Comparison of ENCODE assay signal across 22 cellular contexts in the genomic region with DNA sequence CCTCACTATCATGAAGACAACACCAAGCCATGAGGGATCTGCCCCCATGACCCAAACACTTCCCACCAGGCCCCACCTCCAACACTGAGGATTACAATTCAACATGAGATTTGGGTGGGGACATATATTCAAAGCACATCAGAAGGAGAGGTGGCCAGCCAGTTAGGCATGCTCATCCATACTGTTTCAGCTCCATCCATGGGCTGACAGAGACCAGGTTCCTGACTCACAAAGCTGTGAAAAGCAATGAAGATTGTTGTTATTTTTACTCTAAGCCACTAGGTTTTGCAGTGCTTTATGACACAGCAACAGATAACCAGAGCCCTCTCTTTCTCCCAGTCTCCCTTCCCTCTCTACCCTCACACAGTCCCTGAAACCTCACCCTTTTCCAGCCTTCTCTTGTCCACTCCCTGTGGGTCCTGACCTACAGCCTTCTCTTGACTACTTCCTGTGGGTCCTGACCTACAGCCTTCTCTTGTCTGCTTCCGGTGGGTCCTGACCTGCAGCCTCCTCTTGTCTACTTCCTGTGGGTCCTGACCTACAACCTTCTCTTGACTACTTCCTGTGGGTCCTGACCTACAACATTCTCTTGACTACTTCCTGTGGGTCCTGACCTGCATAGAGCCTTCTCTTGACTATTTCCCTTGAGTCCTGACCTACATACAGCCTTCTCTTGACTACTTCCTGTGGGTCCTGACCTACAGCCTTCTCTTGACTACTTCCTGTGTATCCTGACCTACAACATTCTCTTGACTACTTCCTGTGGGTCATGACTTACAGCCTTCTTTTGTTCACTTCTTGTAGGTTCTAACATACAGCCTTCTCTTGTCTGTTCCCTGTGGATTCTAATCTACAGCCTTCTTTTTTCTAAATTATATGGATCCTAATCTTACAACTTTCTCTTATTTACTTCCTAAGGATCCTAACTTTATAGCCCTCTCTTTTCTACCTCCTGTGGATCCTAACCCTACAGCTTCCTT. TPM values are rescaled to one million over a fixed set of nuclear protein-coding genes. Genes with fewer than 3 reads are reported as not detected.
DNase-seq lines count a peak whose midpoint lies in the region; ATAC-seq and TF ChIP-seq lines count a peak whose summit lies in the region.
"Had no signal": no experiment of that assay in that cellular context is flagged by ENCODE, and none has a peak within 500 bp of the region (broad histone marks: within the 10 kb centered on the region; RNA-seq: fewer than 3 reads in every experiment).

No MANE protein-coding gene starts in this region.

- no peaks in the 10 kb centered on the region for H3K9me2 ChIP-seq in SU-DHL-6 (replicated peaks; ENCODE audit: insufficient read depth, low read length)

- peak overlapping the region; percentile 21 for H2AFZ ChIP-seq in SU-DHL-6 (ENCODE audit: low read depth, low read length, severe bottlenecking)

- H3K9me3 ChIP-seq in SU-DHL-6 (ENCODE audit: insufficient read depth, low read length), result no peaks in the 10 kb centered on the region

- no peak overlapping the region for H3K27ac ChIP-seq in SU-DHL-6 (ENCODE audit: low read depth, low read length)
- H3K27ac ChIP-seq in brain microvascular endothelial cell, result no peak overlapping the region

- H3K4me3 ChIP-seq in SU-DHL-6 (ENCODE audit: insufficient read depth, low read length, poor library complexity, severe bottlenecking) (no peak overlapping the region), brain microvascular endothelial cell (ENCODE audit: low read depth, low read length) (no peak overlapping the region)

- H3K36me3 ChIP-seq in SU-DHL-6 (ENCODE audit: low read length) (no peaks in the 10 kb centered on the region), brain microvascular endothelial cell (replicated peaks) (no peaks in the 10 kb centered on the region)

- no peaks in the 10 kb centered on the region for H4K20me1 ChIP-seq in SU-DHL-6 (ENCODE audit: low read depth, low read length)

- H3K9ac ChIP-seq in SU-DHL-6 (ENCODE audit: low read length), result no peak overlapping the region

- no peak for ATAC-seq in activated T-cell treated with anti-CD3 and anti-CD28 coated beads, Interleukin-2, amount 50 U/mL, for 72 hours (replicated peaks in 1 of 2)
- no peak for ATAC-seq in activated naive CD8-positive, alpha-beta T cell treated with anti-CD3 and anti-CD28 coated beads, Interleukin-2, amount 50 U/mL, for 24 hours
- ATAC-seq in stimulated activated memory B cell treated with anti-CD40 and anti-IgM and Interleukin-4, amounts not matched to agents 10 μg/mL and 1 μg/mL and 100 μg/mL, for 72 hours, result no peak
- no peak for ATAC-seq in HG03469 (IDR thresholded peaks at IDR 0.05; ENCODE audit: unreplicated experiment)
- ATAC-seq: activated CD4-positive, CD25-positive, alpha-beta regulatory T cell treated with anti-CD3 and anti-CD28 coated beads, Interleukin-2, amount 50 U/mL, for 24 hours had no signal

- H3K27me3 Mint-ChIP-seq in activated T-cell treated with anti-CD3 and anti-CD28 coated beads, Interleukin-2, amount 50 U/mL, for 72 hours (ENCODE audit: low read depth), result no peaks in the 10 kb centered on the region
- no peaks in the 10 kb centered on the region for H3K27me3 Mint-ChIP-seq in activated naive CD8-positive, alpha-beta T cell treated with anti-CD3 and anti-CD28 coated beads, Interleukin-2, amount 50 U/mL, for 24 hours
- H3K27me3 Mint-ChIP-seq in stimulated activated memory B cell treated with anti-CD40 and anti-IgM and Interleukin-4, amounts not matched to agents 10 μg/mL and 1 μg/mL and 100 μg/mL, for 72 hours, result peaks cover 8% of the 10 kb centered on the region

- peak overlapping the region in 1 of 2 donors; percentile 6 for H3K4me3 Mint-ChIP-seq in activated T-cell treated with anti-CD3 and anti-CD28 coated beads, Interleukin-2, amount 50 U/mL, for 72 hours
- no peak overlapping the region for H3K4me3 Mint-ChIP-seq in activated naive CD8-positive, alpha-beta T cell treated with anti-CD3 and anti-CD28 coated beads, Interleukin-2, amount 50 U/mL, for 24 hours
- no peak overlapping the region for H3K4me3 Mint-ChIP-seq in stimulated activated memory B cell treated with anti-CD40 and anti-IgM and Interleukin-4, amounts not matched to agents 10 μg/mL and 1 μg/mL and 100 μg/mL, for 72 hours
- H3K4me3 Mint-ChIP-seq: memory B cell, type B pancreatic cell had no signal

- peaks cover 8 to 11% of the 10 kb centered on the region in 2 donors for H3K36me3 Mint-ChIP-seq in activated T-cell treated with anti-CD3 and anti-CD28 coated beads, Interleukin-2, amount 50 U/mL, for 72 hours (ENCODE audit: insufficient read depth in 2 of 2)
- H3K36me3 Mint-ChIP-seq in activated naive CD8-positive, alpha-beta T cell treated with anti-CD3 and anti-CD28 coated beads, Interleukin-2, amount 50 U/mL, for 24 hours (ENCODE audit: low read depth), result peaks cover 6% of the 10 kb centered on the region
- peaks cover 9% of the 10 kb centered on the region for H3K36me3 Mint-ChIP-seq in stimulated activated memory B cell treated with anti-CD40 and anti-IgM and Interleukin-4, amounts not matched to agents 10 μg/mL and 1 μg/mL and 100 μg/mL, for 72 hours
- H3K36me3 Mint-ChIP-seq: type B pancreatic cell had no signal

- H3K27ac Mint-ChIP-seq in activated T-cell treated with anti-CD3 and anti-CD28 coated beads, Interleukin-2, amount 50 U/mL, for 72 hours, result peak overlapping the region; percentile 39
- peak overlapping the region; percentile 17 for H3K27ac Mint-ChIP-seq in activated naive CD8-positive, alpha-beta T cell treated with anti-CD3 and anti-CD28 coated beads, Interleukin-2, amount 50 U/mL, for 24 hours
- peak overlapping the region; percentile 48 for H3K27ac Mint-ChIP-seq in stimulated activated memory B cell treated with anti-CD40 and anti-IgM and Interleukin-4, amounts not matched to agents 10 μg/mL and 1 μg/mL and 100 μg/mL, for 72 hours
- H3K27ac Mint-ChIP-seq: memory B cell, type B pancreatic cell had no signal

- no peak for TF ChIP-seq CTCF in SU-DHL-6 (IDR thresholded peaks at IDR 0.05; ENCODE audit: insufficient read depth, low read length, poor library complexity, severe bottlenecking)
- TF ChIP-seq CTCF in brain microvascular endothelial cell (IDR thresholded peaks at IDR 0.05; ENCODE audit: low read depth, low read length, missing control alignments), result no peak

- H3K4me2 ChIP-seq in SU-DHL-6 (ENCODE audit: low read depth, low read length, poor library complexity, severe bottlenecking), result no peak overlapping the region

- peaks cover 9% of the 10 kb centered on the region in 2 donors for H3K9me3 Mint-ChIP-seq in activated T-cell treated with anti-CD3 and anti-CD28 coated beads, Interleukin-2, amount 50 U/mL, for 72 hours
- peaks cover 26% of the 10 kb centered on the region for H3K9me3 Mint-ChIP-seq in activated naive CD8-positive, alpha-beta T cell treated with anti-CD3 and anti-CD28 coated beads, Interleukin-2, amount 50 U/mL, for 24 hours
- peaks cover 9% of the 10 kb centered on the region for H3K9me3 Mint-ChIP-seq in stimulated activated memory B cell treated with anti-CD40 and anti-IgM and Interleukin-4, amounts not matched to agents 10 μg/mL and 1 μg/mL and 100 μg/mL, for 72 hours

- no peaks in the 10 kb centered on the region for H3K79me2 ChIP-seq in SU-DHL-6 (ENCODE audit: insufficient read depth, low read length)

- no peaks in the 10 kb centered on the region for H3F3A ChIP-seq in SU-DHL-6 (ENCODE audit: insufficient read depth)

- H3K27me3 ChIP-seq in SU-DHL-6 (ENCODE audit: low read length) (no peaks in the 10 kb centered on the region), brain microvascular endothelial cell (replicated peaks) (no peaks in the 10 kb centered on the region)

- H3K4me1 Mint-ChIP-seq in activated T-cell treated with anti-CD3 and anti-CD28 coated beads, Interleukin-2, amount 50 U/mL, for 72 hours (ENCODE audit: low read depth), result no peaks in the 10 kb centered on the region
- H3K4me1 Mint-ChIP-seq in activated naive CD8-positive, alpha-beta T cell treated with anti-CD3 and anti-CD28 coated beads, Interleukin-2, amount 50 U/mL, for 24 hours, result peaks cover 13% of the 10 kb centered on the region
- peaks cover 10% of the 10 kb centered on the region for H3K4me1 Mint-ChIP-seq in stimulated activated memory B cell treated with anti-CD40 and anti-IgM and Interleukin-4, amounts not matched to agents 10 μg/mL and 1 μg/mL and 100 μg/mL, for 72 hours

- DNase-seq in activated T-cell treated with anti-CD3 and anti-CD28 coated beads, Interleukin-2, amount 50 U/mL, for 72 hours, result no peak
- DNase-seq in activated T-cell treated with anti-CD3 and anti-CD28 coated beads for 4 hours (no peak), NCI-H1436 (lab: John Stamatoyannopoulos, UW) (no peak), brain microvascular endothelial cell (no peak)
- DNase-seq in activated naive CD8-positive, alpha-beta T cell treated with anti-CD3 and anti-CD28 coated beads, Interleukin-2, amount 50 U/mL, for 24 hours, result no peak
- DNase-seq: hippocampal formation; kidney; NCI-H187 treated with DMSO at 0.1 percent for 48 hours; NCI-H446 treated with DMSO at 0.1 percent for 48 hours; SHP77; stimulated activated naive CD4-positive, alpha-beta T cell treated with Interleukin-2 at 50 U/mL for 16 hours had no signal

- in situ Hi-C loops in brain microvascular endothelial cell (cut with HindIII; ENCODE audit: low pct_ligation_motif_present, low sequenced_read_pairs), result no loop called here

RNA-seq across cellular contexts. Expression of gene C10orf71, which starts 36.3 kb away (rescaled TPM):
- total RNA-seq in activated T-cell treated with anti-CD3 and anti-CD28 coated beads, Interleukin-2, amount 50 U/mL, for 72 hours, result not detected
- total RNA-seq: A673; chondrocyte; Daoy; HT-29; kidney; T-helper 1 cell treated with Interleukin-12 subunit alpha and Interleukin-12 subunit beta and Interleukin-4 antibody, amounts not matched to agents 30 ng/mL and 1 ng/mL, for 36 hours had no signal
